ENCODE assay signal across 21 cellular contexts in genomic region chr6:125728739-125729138, GRCh38. TPM values are rescaled to one million over a fixed set of nuclear protein-coding genes. Genes with fewer than 3 reads are reported as not detected.
DNase-seq lines count a peak whose midpoint lies in the region; ATAC-seq and TF ChIP-seq lines count a peak whose summit lies in the region.
"Had no signal": no experiment of that assay in that cellular context is flagged by ENCODE, and none has a peak within 500 bp of the region (broad histone marks: within the 10 kb centered on the region; RNA-seq: fewer than 3 reads in every experiment).

No MANE protein-coding gene starts in this region.

- no peak overlapping the region for H3K4me2 ChIP-seq in SK-N-SH

- TF ChIP-seq RAD21 in SK-N-SH (IDR thresholded peaks at IDR 0.05; ENCODE audit: low read length) = no peak

- H3K4me1 ChIP-seq in body of pancreas (no peaks in the 10 kb centered on the region), SK-N-SH (ENCODE audit: control insufficient read depth in 1 of 2, insufficient read depth in 2 of 2, low read depth in 1 of 2, low read length in 1 of 2) (no peaks in the 10 kb centered on the region)
- H3K4me1 ChIP-seq: foreskin keratinocyte, thyroid gland had no signal

- H4K20me1 ChIP-seq in SK-N-SH (ENCODE audit: insufficient read depth) = no peaks in the 10 kb centered on the region

- no peaks in the 10 kb centered on the region for H3K79me2 ChIP-seq in SK-N-SH (ENCODE audit: insufficient read depth)

- TF ChIP-seq CTCF in body of pancreas (IDR thresholded peaks at IDR 0.05) = no peak
- TF ChIP-seq CTCF in SK-N-SH (IDR thresholded peaks at IDR 0.05) = no peak

- H3K9me2 ChIP-seq in SK-N-SH = no peaks in the 10 kb centered on the region

- H3K9me3 ChIP-seq in body of pancreas (no peaks in the 10 kb centered on the region), SK-N-SH (no peaks in the 10 kb centered on the region)
- H3K9me3 ChIP-seq: thyroid gland had no signal

- POLR2A ChIA-PET in SK-N-SH (lab: Yijun Ruan, JAX) = no interaction called here

- H3K27me3 ChIP-seq in body of pancreas (no peaks in the 10 kb centered on the region), SK-N-SH (ENCODE audit: insufficient read depth) (no peaks in the 10 kb centered on the region; the same call in 1 of the 2 replicates)
- H3K27me3 ChIP-seq: thyroid gland had no signal

- 88 to 100% methylated on average over 1 of the region's 1 CpG for WGBS in body of pancreas, 2 donors
- 7% methylated on average over 1 of the region's 1 CpG for WGBS in SK-N-SH (ENCODE audit: low lambda C conversion rate)

- H3K4me3 ChIP-seq in body of pancreas (no peak overlapping the region), SK-N-SH (ENCODE audit: low read depth in 2 of 2, low read length in 1 of 2) (no peak overlapping the region)
- H3K4me3 ChIP-seq: thyroid gland had no signal

- no peaks in the 10 kb centered on the region for H3F3A ChIP-seq in SK-N-SH (replicated peaks; ENCODE audit: insufficient read depth)

- TF ChIP-seq EP300 in SK-N-SH (IDR thresholded peaks at IDR 0.05; ENCODE audit: borderline replicate concordance in 1 of 2, low read depth in 1 of 2, low read length in 1 of 2) = no peak

- H3K27ac ChIP-seq in body of pancreas = no peak overlapping the region
- no peak overlapping the region for H3K27ac ChIP-seq in SK-N-SH (ENCODE audit: low read depth in 2 of 2, low read length in 1 of 2)
- H3K27ac ChIP-seq: C4-2B, foreskin keratinocyte, thyroid gland had no signal

- TF ChIP-seq POLR2A in body of pancreas (IDR thresholded peaks at IDR 0.05) = no peak

- peak; percentile 19 for DNase-seq in NCI-H2227 (lab: John Stamatoyannopoulos, UW; ENCODE audit: unreplicated experiment)
- no peak for DNase-seq in NCI-H2227 treated with DMSO at 0.1 percent for 48 hours (lab: John Stamatoyannopoulos, UW)
- DNase-seq in NCI-H146 (lab: John Stamatoyannopoulos, UW) = peak; percentile 82
- DNase-seq in body of pancreas = peak in 3 of 4 donors; percentile 14 to 25 (median 14)
- peak; percentile 61 for DNase-seq in posterior vena cava (ENCODE audit: low spot score)
- DNase-seq in NCI-H524 (lab: John Stamatoyannopoulos, UW) = no peak
- no peak for DNase-seq in SK-N-SH
- no peak for DNase-seq in hippocampal formation (lab: John Stamatoyannopoulos, UW)
- DNase-seq: activated CD4-positive, alpha-beta T cell treated with anti-CD3 and anti-CD28 coated beads, Interleukin-2, amount 50 U/mL, for 4 hours; activated naive CD4-positive, alpha-beta T cell; activated T-cell treated with anti-CD3 and anti-CD28 coated beads for 4 hours; kidney glomerular epithelial cell; NCI-H2107; T-cell; thyroid gland had no signal

- ATAC-seq in body of pancreas = peak; percentile 18
- ATAC-seq: foreskin keratinocyte; HCT116; Right ventricle myocardium inferior; stimulated activated memory B cell treated with anti-CD40 and anti-IgM and Interleukin-4, amounts not matched to agents 10 μg/mL and 1 μg/mL and 100 μg/mL, for 72 hours; T-cell had no signal

- H3K9ac ChIP-seq in SK-N-SH = no peak overlapping the region

- H3K36me3 ChIP-seq in body of pancreas (replicated peaks in 1 of 2; ENCODE audit: insufficient read depth in 1 of 2, low read depth in 2 of 2) = no peaks in the 10 kb centered on the region
- H3K36me3 ChIP-seq in SK-N-SH (replicated peaks in 1 of 2; ENCODE audit: control insufficient read depth in 1 of 2, insufficient read depth in 2 of 2, low read length in 1 of 2) = no peaks in the 10 kb centered on the region
- H3K36me3 ChIP-seq: thyroid gland had no signal

- CTCF ChIA-PET in SK-N-SH (lab: Yijun Ruan, JAX) = no interaction called here

- intact Hi-C loops in body of pancreas (cut with DNase I) (no loop called here), posterior vena cava (cut with DNase I) (no loop called here)

- no peak overlapping the region for H2AFZ ChIP-seq in SK-N-SH (ENCODE audit: low read depth)

TF ChIP-seq in SK-N-SH, 30 proteins besides CTCF, POLR2A, EP300 and RAD21:
- TF ChIP-seq SIN3A (IDR thresholded peaks at IDR 0.05; ENCODE audit: borderline replicate concordance, low read depth, low read length) (no peak), POLR2AphosphoS5 (IDR thresholded peaks at IDR 0.05; ENCODE audit: low read depth, low read length) (no peak), EZH2phosphoT487 (IDR thresholded peaks at IDR 0.05; ENCODE audit: borderline replicate concordance, low read depth) (no peak), RCOR1 (IDR thresholded peaks at IDR 0.05; ENCODE audit: low read length) (no peak), JUND (IDR thresholded peaks at IDR 0.05) (no peak), SMC3 (IDR thresholded peaks at IDR 0.05; ENCODE audit: low read depth, low read length) (no peak), REST (IDR thresholded peaks at IDR 0.05; ENCODE audit: low read depth, low read length) (no peak), GATA2 (CRISPR knock-in tag; IDR thresholded peaks at IDR 0.05) (no peak)
- TF ChIP-seq, protein P1, sequence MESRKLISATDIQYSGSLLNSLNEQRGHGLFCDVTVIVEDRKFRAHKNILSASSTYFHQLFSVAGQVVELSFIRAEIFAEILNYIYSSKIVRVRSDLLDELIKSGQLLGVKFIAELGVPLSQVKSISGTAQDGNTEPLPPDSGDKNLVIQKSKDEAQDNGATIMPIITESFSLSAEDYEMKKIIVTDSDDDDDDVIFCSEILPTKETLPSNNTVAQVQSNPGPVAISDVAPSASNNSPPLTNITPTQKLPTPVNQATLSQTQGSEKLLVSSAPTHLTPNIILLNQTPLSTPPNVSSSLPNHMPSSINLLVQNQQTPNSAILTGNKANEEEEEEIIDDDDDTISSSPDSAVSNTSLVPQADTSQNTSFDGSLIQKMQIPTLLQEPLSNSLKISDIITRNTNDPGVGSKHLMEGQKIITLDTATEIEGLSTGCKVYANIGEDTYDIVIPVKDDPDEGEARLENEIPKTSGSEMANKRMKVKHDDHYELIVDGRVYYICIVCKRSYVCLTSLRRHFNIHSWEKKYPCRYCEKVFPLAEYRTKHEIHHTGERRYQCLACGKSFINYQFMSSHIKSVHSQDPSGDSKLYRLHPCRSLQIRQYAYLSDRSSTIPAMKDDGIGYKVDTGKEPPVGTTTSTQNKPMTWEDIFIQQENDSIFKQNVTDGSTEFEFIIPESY (IDR thresholded peaks at IDR 0.05; ENCODE audit: borderline replicate concordance, low read depth) = no peak
- TF ChIP-seq, protein P2, sequence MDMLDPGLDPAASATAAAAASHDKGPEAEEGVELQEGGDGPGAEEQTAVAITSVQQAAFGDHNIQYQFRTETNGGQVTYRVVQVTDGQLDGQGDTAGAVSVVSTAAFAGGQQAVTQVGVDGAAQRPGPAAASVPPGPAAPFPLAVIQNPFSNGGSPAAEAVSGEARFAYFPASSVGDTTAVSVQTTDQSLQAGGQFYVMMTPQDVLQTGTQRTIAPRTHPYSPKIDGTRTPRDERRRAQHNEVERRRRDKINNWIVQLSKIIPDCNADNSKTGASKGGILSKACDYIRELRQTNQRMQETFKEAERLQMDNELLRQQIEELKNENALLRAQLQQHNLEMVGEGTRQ (IDR thresholded peaks at IDR 0.05; ENCODE audit: borderline replicate concordance, low read depth, low read length) = no peak
TF ChIP-seq in SK-N-SH: peak in this region for 0.

RNA-seq across cellular contexts. Expression of gene HEY2, which starts 20.7 kb away (rescaled TPM):
- total RNA-seq in body of pancreas (1 to 10 TPM; 2.6 to 7.3 TPM), posterior vena cava (10 to 100 TPM in 1 of 2 donors, 1 to 10 TPM in 1; 9.2 to 11.3 TPM)
- polyA plus RNA-seq in SK-N-SH (2012; rRNA removed) = not detected in 2 replicates
- not detected in 2 replicates for polyA plus RNA-seq in SK-N-SH (2012; cell fraction: cytosol; rRNA removed)
- not detected in 2 replicates for polyA plus RNA-seq in SK-N-SH (2012; cell fraction: nucleus; rRNA removed)
- total RNA-seq: endothelial cell of umbilical vein, foreskin keratinocyte had no signal
- polyA plus RNA-seq: foreskin keratinocyte had no signal

Comparison
In these comparisons a context has a peak if more than half of its experiments do, and no peak if none do; other contexts are left out.
1. DNase-seq: peak in NCI-H2227 (single experiment), NCI-H146 (single experiment), body of pancreas (3 of 4) and posterior vena cava (single experiment); none in NCI-H2227 treated with DMSO at 0.1 percent for 48 hours (single experiment), NCI-H524 (0 of 2), SK-N-SH (single experiment) and hippocampal formation (0 of 2).